In genomic region chr14:67819563-67820411, GRCh38 we compare ENCODE assay signal across 8 cellular contexts. TPM values are rescaled to one million over a fixed set of nuclear protein-coding genes. Genes with fewer than 3 reads are reported as not detected.
DNase-seq lines count a peak whose midpoint lies in the region; ATAC-seq and TF ChIP-seq lines count a peak whose summit lies in the region.

TSS of gene RAD51B (plus strand) at chr14:67819779.

- H3K9me3 ChIP-seq in BLaER1 (no peaks in the 10 kb centered on the region), duodenal mucosa (ENCODE audit: control insufficient read depth in 1 of 2, low read length in 2 of 2) (no peaks in the 10 kb centered on the region), liver (ENCODE audit: control insufficient read depth in 4 of 4, low read length in 3 of 4) (no peaks in the 10 kb centered on the region)

- ATAC-seq in GM19351 (IDR thresholded peaks at IDR 0.05; ENCODE audit: unreplicated experiment) (peak; percentile 71), HG03521 (IDR thresholded peaks at IDR 0.05; ENCODE audit: unreplicated experiment) (peak; percentile 58)

- H3K27me3 ChIP-seq in BLaER1, result no peaks in the 10 kb centered on the region
- H3K27me3 ChIP-seq in duodenal mucosa (ENCODE audit: control insufficient read depth in 1 of 2, insufficient read depth in 2 of 2, low read length in 2 of 2), result no peaks in the 10 kb centered on the region
- no peaks in the 10 kb centered on the region for H3K27me3 ChIP-seq in liver (ENCODE audit: control insufficient read depth in 4 of 4, insufficient read depth in 4 of 4, low read length in 3 of 4)

- H4K20me1 ChIP-seq in BLaER1, result no peaks in the 10 kb centered on the region

- H3K9ac ChIP-seq in BLaER1, result peak within 1 kb of the TSS; percentile 80
- peak within 1 kb of the TSS; percentile 77 to 79 for H3K9ac ChIP-seq in duodenal mucosa (ENCODE audit: low read depth in 1 of 2, low read length in 2 of 2)
- H3K9ac ChIP-seq in liver (ENCODE audit: low read depth in 1 of 2, low read length in 2 of 2), result peak within 1 kb of the TSS; percentile 36 to 72

- peak; percentile 87 for DNase-seq in NCI-H82 (lab: John Stamatoyannopoulos, UW)
- DNase-seq in activated CD4-positive, alpha-beta T cell treated with anti-CD3 and anti-CD28 coated beads, Interleukin-2, amount 50 U/mL, for 4 hours, result peak; percentile 80
- peak; percentile 80 for DNase-seq in stimulated activated CD4-positive, alpha-beta T cell treated with anti-CD3 and anti-CD28 coated beads, Interleukin-4, amount 100 ng/mL, for 1 hour

- WGBS in liver, result under 1% methylated on average over 30 of the region's 30 CpGs

- TF ChIP-seq CTCF in liver (IDR thresholded peaks at IDR 0.05; ENCODE audit: low read depth, low read length, missing input control), result no peak

- H3K36me3 ChIP-seq in BLaER1 (peaks cover 8% of the 10 kb centered on the region; the same call in 1 of the 2 replicates), duodenal mucosa (ENCODE audit: control insufficient read depth in 1 of 2, insufficient read depth in 2 of 2, low read length in 2 of 2) (no peaks in the 10 kb centered on the region), liver (ENCODE audit: control insufficient read depth in 4 of 4, insufficient read depth in 3 of 4, low read depth in 1 of 4, low read length in 3 of 4) (no peaks in the 10 kb centered on the region)

- H3K27ac ChIP-seq in BLaER1, result peak within 1 kb of the TSS; percentile 24; the same call in 1 of the 2 replicates
- no peak within 1 kb of the TSS for H3K27ac ChIP-seq in duodenal mucosa (ENCODE audit: low read depth, low read length)
- H3K27ac ChIP-seq in liver (ENCODE audit: low read depth in 1 of 2, low read length in 2 of 2), result peak within 1 kb of the TSS; percentile 22 to 33

- TF ChIP-seq RAD21 in liver (IDR thresholded peaks at IDR 0.05), result no peak

- peak within 1 kb of the TSS; percentile 77 for H3K4me3 ChIP-seq in BLaER1
- H3K4me3 ChIP-seq in duodenal mucosa (ENCODE audit: low read depth in 1 of 2, low read length in 2 of 2), result peak within 1 kb of the TSS; percentile 83 to 94
- H3K4me3 ChIP-seq in liver (ENCODE audit: low read depth in 1 of 3, low read length in 3 of 3), result peak within 1 kb of the TSS; percentile 50 to 99 (median 65)

- H3K4me1 ChIP-seq in BLaER1, result peaks cover 39% of the 10 kb centered on the region
- H3K4me1 ChIP-seq in duodenal mucosa (ENCODE audit: control insufficient read depth in 1 of 2, insufficient read depth in 2 of 2, low read length in 2 of 2), result peaks cover 17 to 19% of the 10 kb centered on the region in 2 donors
- peaks cover 8 to 29% (median 22%) of the 10 kb centered on the region in 4 donors for H3K4me1 ChIP-seq in liver (ENCODE audit: control insufficient read depth in 4 of 4, insufficient read depth in 4 of 4, low read length in 3 of 4)

- H3K4me2 ChIP-seq in BLaER1, result peak within 1 kb of the TSS; percentile 83

TF ChIP-seq in liver, 16 proteins besides CTCF, POLR2A, EP300 and RAD21:
- TF ChIP-seq SP1 (IDR thresholded peaks at IDR 0.05), result peak; percentile 95
- no peak for TF ChIP-seq EGR1 (IDR thresholded peaks at IDR 0.05; ENCODE audit: low read depth in 2 of 2)
- TF ChIP-seq YY1 (IDR thresholded peaks at IDR 0.05), result peak; percentile 52
- TF ChIP-seq FOXA2 (IDR thresholded peaks at IDR 0.05), result no peak
- peak in 1 of 2 donors; percentile 23 for TF ChIP-seq GABPA (IDR thresholded peaks at IDR 0.05 in 1 of 2, conservative IDR thresholded peaks at IDR 0.05 in 1 of 2)
- TF ChIP-seq, protein P1, sequence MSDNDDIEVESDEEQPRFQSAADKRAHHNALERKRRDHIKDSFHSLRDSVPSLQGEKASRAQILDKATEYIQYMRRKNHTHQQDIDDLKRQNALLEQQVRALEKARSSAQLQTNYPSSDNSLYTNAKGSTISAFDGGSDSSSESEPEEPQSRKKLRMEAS (IDR thresholded peaks at IDR 0.05), result no peak
- TF ChIP-seq HNF4A (conservative IDR thresholded peaks at IDR 0.05), result no peak
- TF ChIP-seq, protein P2, sequence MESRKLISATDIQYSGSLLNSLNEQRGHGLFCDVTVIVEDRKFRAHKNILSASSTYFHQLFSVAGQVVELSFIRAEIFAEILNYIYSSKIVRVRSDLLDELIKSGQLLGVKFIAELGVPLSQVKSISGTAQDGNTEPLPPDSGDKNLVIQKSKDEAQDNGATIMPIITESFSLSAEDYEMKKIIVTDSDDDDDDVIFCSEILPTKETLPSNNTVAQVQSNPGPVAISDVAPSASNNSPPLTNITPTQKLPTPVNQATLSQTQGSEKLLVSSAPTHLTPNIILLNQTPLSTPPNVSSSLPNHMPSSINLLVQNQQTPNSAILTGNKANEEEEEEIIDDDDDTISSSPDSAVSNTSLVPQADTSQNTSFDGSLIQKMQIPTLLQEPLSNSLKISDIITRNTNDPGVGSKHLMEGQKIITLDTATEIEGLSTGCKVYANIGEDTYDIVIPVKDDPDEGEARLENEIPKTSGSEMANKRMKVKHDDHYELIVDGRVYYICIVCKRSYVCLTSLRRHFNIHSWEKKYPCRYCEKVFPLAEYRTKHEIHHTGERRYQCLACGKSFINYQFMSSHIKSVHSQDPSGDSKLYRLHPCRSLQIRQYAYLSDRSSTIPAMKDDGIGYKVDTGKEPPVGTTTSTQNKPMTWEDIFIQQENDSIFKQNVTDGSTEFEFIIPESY (IDR thresholded peaks at IDR 0.05), result no peak

RNA-seq across cellular contexts. Expression of gene RAD51B, which starts in this region (rescaled TPM):
- total RNA-seq in liver, result 10 to 100 TPM in 1 of 2 donors, 1 to 10 TPM in 1; 3.3 to 12.9 TPM
- polyA plus RNA-seq in liver, result 1 to 10 TPM in 1 of 2 donors, under 1 TPM in 1; 0.81 to 1.6 TPM
